1 cellular context compared by ENCODE assay signal in the genomic region with DNA sequence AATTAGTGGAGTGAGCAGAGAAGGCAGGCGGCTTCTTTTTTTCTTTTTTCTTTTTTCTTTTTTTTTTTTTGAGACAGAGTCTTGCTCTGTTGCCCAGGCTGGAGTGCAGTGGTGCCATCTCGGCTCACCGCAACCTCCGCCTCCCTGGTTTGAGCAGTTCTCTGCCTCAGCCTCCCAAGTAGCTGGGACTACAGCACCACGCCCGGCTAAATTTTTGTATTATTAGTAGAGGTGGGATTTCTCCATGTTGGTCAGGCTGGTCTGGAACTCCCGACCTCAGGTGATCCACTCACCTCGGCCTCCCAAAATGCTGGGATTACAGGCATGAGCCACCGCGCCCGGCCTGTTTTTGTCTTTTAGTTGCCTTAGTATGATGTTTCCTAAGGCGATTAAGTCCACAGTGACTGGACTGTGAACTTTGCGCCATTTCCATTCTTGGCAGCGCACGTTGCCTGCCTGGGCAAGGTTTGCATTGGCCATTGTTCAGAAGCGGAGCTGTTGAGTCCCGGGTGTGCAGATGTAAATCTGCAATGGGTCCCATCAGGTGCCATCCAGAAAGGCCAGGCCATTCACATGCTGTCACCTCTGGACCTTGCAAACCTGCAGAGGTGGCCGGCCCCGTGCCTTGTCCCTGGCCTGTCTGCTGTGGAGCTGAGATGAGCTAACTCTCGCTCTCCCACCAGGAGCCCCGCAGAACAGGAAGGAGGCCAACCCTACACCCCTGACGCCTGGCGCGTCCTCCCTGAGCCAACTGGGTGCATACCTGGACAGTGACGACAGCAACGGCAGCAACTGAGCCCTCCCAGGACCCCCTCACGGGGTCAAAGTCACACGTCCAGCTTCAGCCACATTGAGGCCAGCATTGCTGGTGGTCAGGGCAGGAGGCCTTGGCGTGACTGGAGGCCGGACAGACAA.
TF ChIP-seq lines count a peak whose summit lies in the region.

No MANE protein-coding gene starts in this region.

TF ChIP-seq in H1, 55 proteins besides CTCF, POLR2A, EP300 and RAD21:
- TF ChIP-seq TBP (IDR thresholded peaks at IDR 0.05; ENCODE audit: low read depth, low read length) (no peak), SIX5 (IDR thresholded peaks at IDR 0.05; ENCODE audit: low read depth, low read length) (no peak), SUZ12 (IDR thresholded peaks at IDR 0.05; ENCODE audit: low read length) (no peak), SP1 (IDR thresholded peaks at IDR 0.05; ENCODE audit: low read depth, low read length) (no peak), SRF (IDR thresholded peaks at IDR 0.05; ENCODE audit: low read depth, low read length) (no peak), POU5F1 (IDR thresholded peaks at IDR 0.05; ENCODE audit: low read depth, low read length) (no peak), EZH2 (IDR thresholded peaks at IDR 0.05; ENCODE audit: low read depth, low read length, severe bottlenecking) (no peak), SP4 (IDR thresholded peaks at IDR 0.05; ENCODE audit: low read length) (no peak), TAF7 (optimal IDR thresholded peaks at IDR 0.05; ENCODE audit: borderline replicate concordance, low read depth, low read length) (no peak), YY1 (IDR thresholded peaks at IDR 0.05; ENCODE audit: low read depth, low read length) (no peak), SIN3A (conservative IDR thresholded peaks at IDR 0.05 in 1 of 2, IDR thresholded peaks at IDR 0.05 in 1 of 2; ENCODE audit: low read depth in 1 of 2, low read length in 2 of 2) (no peak), HDAC6 (IDR thresholded peaks at IDR 0.05; ENCODE audit: low read depth, low read length) (no peak)
TF ChIP-seq in H1: peak in this region for 0.
